ENCODE assay signal across 21 cellular contexts in genomic region chr4:86837651-86838050, GRCh38. TPM values are rescaled to one million over a fixed set of nuclear protein-coding genes. Genes with fewer than 3 reads are reported as not detected.
"Had no signal": no experiment of that assay in that cellular context is flagged by ENCODE, and none has a peak within 500 bp of the region (broad histone marks: within the 10 kb centered on the region; RNA-seq: fewer than 3 reads in every experiment).

No MANE protein-coding gene starts in this region.

- H3K4me1 ChIP-seq: colonic mucosa, prostate gland, thyroid gland had no signal

- DNase-seq: activated CD4-positive, alpha-beta T cell treated with anti-CD3 and anti-CD28 coated beads for 1 hour; activated CD4-positive, alpha-beta T cell treated with anti-CD3 and anti-CD28 coated beads, Interleukin-2, amount 50 U/mL, for 4 hours; activated CD8-positive, alpha-beta memory T cell treated with anti-CD3 and anti-CD28 coated beads, Interleukin-2, amount 50 U/mL, for 48 hours; activated naive CD4-positive, alpha-beta T cell; activated T-cell treated with anti-CD3 and anti-CD28 coated beads, Interleukin-2, amount 50 U/mL, for 4 hours; colonic mucosa; kidney glomerular epithelial cell; left ventricle myocardium superior; ovary; stimulated activated CD4-positive, alpha-beta T cell treated with anti-CD3 and anti-CD28 coated beads, Interleukin-4, amount 100 ng/mL, for 4 hours; stimulated activated naive CD8-positive, alpha-beta T cell treated with anti-CD3 and anti-CD28 coated beads, Interleukin-15, Interleukin-2, amounts not matched to agents 100 U/mL and 50 U/mL, for 24 hours; thyroid gland had no signal

- H3K4me3 ChIP-seq: colonic mucosa, ovary, prostate gland, thyroid gland had no signal

- H3K4me3 Mint-ChIP-seq: activated naive CD8-positive, alpha-beta T cell; activated T-cell treated with anti-CD3 and anti-CD28 coated beads, Interleukin-2, amount 50 U/mL, for 4 hours; natural killer cell treated with Interleukin-12 subunit alpha and Interleukin-12 subunit beta and Interleukin-15 and Interleukin-18, amount 100 ng/mL, for 72 hours; T-helper 2 cell treated with Interferon-gamma antibody and Interleukin-4, amounts not matched to agents 5 μg/mL and 100 μg/mL, for 36 hours had no signal

- H3K9me3 ChIP-seq: colonic mucosa, neutrophil, ovary, prostate gland, thyroid gland had no signal

- H3K27me3 Mint-ChIP-seq: activated naive CD8-positive, alpha-beta T cell had no signal

- H3K36me3 Mint-ChIP-seq: activated naive CD8-positive, alpha-beta T cell; natural killer cell treated with Interleukin-12 subunit alpha and Interleukin-12 subunit beta and Interleukin-15 and Interleukin-18, amount 100 ng/mL, for 72 hours had no signal

- H3K9me3 Mint-ChIP-seq: activated T-cell treated with anti-CD3 and anti-CD28 coated beads, Interleukin-2, amount 50 U/mL, for 4 hours; activated T-helper 2 cell treated with anti-CD3 and anti-CD28 coated beads, Interferon-gamma antibody, Interleukin-2, Interleukin-4, amounts not matched to agents 10 μg/mL and 5 μg/mL and 100 μg/mL, durations not matched to agents 14 hours and 24 hours and 36 hours; natural killer cell treated with Interleukin-12 subunit alpha and Interleukin-12 subunit beta and Interleukin-15 and Interleukin-18, amount 100 ng/mL, for 72 hours; T-helper 2 cell treated with Interferon-gamma antibody and Interleukin-4, amounts not matched to agents 5 μg/mL and 100 μg/mL, for 36 hours had no signal

- H3K27ac Mint-ChIP-seq: activated naive CD8-positive, alpha-beta T cell; activated T-helper 2 cell treated with anti-CD3 and anti-CD28 coated beads, Interferon-gamma antibody, Interleukin-2, Interleukin-4, amounts not matched to agents 10 μg/mL and 5 μg/mL and 100 μg/mL, durations not matched to agents 14 hours and 24 hours and 36 hours; natural killer cell treated with Interleukin-12 subunit alpha and Interleukin-12 subunit beta and Interleukin-15 and Interleukin-18, amount 100 ng/mL, for 72 hours; T-helper 2 cell treated with Interferon-gamma antibody and Interleukin-4, amounts not matched to agents 5 μg/mL and 100 μg/mL, for 36 hours had no signal

- H3K36me3 ChIP-seq: colonic mucosa, neutrophil, ovary, prostate gland, thyroid gland had no signal

- H3K27me3 ChIP-seq: colonic mucosa, neutrophil, ovary, thyroid gland had no signal

- ATAC-seq: activated T-cell treated with anti-CD3 and anti-CD28 coated beads, Interleukin-2, amount 50 U/mL, for 4 hours; left ventricle myocardium superior; natural killer cell treated with Interleukin-12 subunit alpha and Interleukin-12 subunit beta and Interleukin-15 and Interleukin-18, amount 100 ng/mL, for 72 hours; stimulated activated naive CD8-positive, alpha-beta T cell treated with anti-CD3 and anti-CD28 coated beads, Interleukin-15, Interleukin-2, amounts not matched to agents 100 U/mL and 50 U/mL, for 24 hours had no signal

- H3K27ac ChIP-seq: colonic mucosa, neutrophil, ovary, prostate gland, thyroid gland had no signal

- FAIRE-seq: astrocyte, bronchial epithelial cell had no signal

RNA-seq across cellular contexts. Expression of gene SLC10A6, which starts 11.5 kb away (rescaled TPM):
- total RNA-seq: activated CD8-positive, alpha-beta memory T cell treated with anti-CD3 and anti-CD28 coated beads for 36 hours; activated T-cell treated with anti-CD3 and anti-CD28 coated beads, Interleukin-2, amount 50 U/mL, for 4 hours; activated T-helper 2 cell treated with anti-CD3 and anti-CD28 coated beads, Interferon-gamma antibody, Interleukin-2, Interleukin-4, amounts not matched to agents 10 μg/mL and 5 μg/mL and 100 μg/mL, durations not matched to agents 14 hours and 24 hours and 36 hours; astrocyte; natural killer cell treated with Interleukin-12 subunit alpha and Interleukin-12 subunit beta and Interleukin-15 and Interleukin-18, amount 100 ng/mL, for 72 hours had no signal

RNA-seq across cellular contexts. Expression of gene C4orf36, which starts 54.6 kb away (rescaled TPM):
- total RNA-seq: activated T-cell treated with anti-CD3 and anti-CD28 coated beads, Interleukin-2, amount 50 U/mL, for 4 hours; activated T-helper 2 cell treated with anti-CD3 and anti-CD28 coated beads, Interferon-gamma antibody, Interleukin-2, Interleukin-4, amounts not matched to agents 10 μg/mL and 5 μg/mL and 100 μg/mL, durations not matched to agents 14 hours and 24 hours and 36 hours; astrocyte; natural killer cell treated with Interleukin-12 subunit alpha and Interleukin-12 subunit beta and Interleukin-15 and Interleukin-18, amount 100 ng/mL, for 72 hours had no signal
